In the genomic region with DNA sequence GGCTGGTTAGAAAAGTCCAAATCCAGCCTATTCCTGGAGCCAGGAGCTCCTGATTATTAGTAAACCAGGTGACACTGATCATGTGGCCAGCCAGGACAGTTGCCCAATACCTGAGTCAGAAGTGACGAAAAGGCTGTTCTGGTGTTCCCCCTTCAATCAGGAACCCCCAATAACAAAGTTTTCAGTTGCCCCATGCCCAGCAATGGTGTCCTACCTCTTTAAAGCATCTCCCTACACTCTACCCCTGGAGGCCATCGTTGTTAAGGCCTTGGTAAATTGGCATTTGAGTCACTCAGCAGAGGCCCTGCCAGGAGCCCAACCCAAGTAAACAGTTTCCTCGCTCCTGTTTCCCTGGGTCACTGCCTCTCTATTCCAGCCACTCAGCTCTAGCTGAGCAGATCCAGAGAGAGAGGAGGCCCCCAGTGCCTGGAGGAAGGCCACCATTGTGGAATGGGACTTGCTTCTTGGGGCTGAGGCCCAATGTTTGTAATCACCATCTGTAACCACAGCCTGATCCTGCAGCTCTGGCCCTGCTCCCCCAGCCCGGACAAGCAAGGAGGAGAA, we compare ENCODE assay signal across 6 cellular contexts. TPM values are rescaled to one million over a fixed set of nuclear protein-coding genes. Genes with fewer than 3 reads are reported as not detected.
DNase-seq lines count a peak whose midpoint lies in the region; ATAC-seq and TF ChIP-seq lines count a peak whose summit lies in the region.

No MANE protein-coding gene starts in this region.

- DNase-seq in GM04503 (ENCODE audit: low read depth) (peak; percentile 76), astrocyte of the spinal cord (ENCODE audit: low read depth, low spot score) (peak; percentile 69), myocyte (ENCODE audit: low read depth) (peak; percentile 91)
- no peak for DNase-seq in stimulated activated naive CD4-positive, alpha-beta T cell (lab: John Stamatoyannopoulos, UW)
- DNase-seq in activated CD4-positive, alpha-beta T cell treated with anti-CD3 and anti-CD28 coated beads for 1 hour, result no peak

- no peak overlapping the region for H3K4me3 ChIP-seq in astrocyte of the spinal cord (ENCODE audit: low read depth, low read length)

- in situ Hi-C loops in astrocyte of the spinal cord (cut with HindIII; ENCODE audit: low sequenced_read_pairs), result no loop called here

- no peak for ATAC-seq in HG02610 (IDR thresholded peaks at IDR 0.05; ENCODE audit: unreplicated experiment)

- TF ChIP-seq CTCF in astrocyte of the spinal cord (IDR thresholded peaks at IDR 0.05; ENCODE audit: low read depth, low read length), result no peak

RNA-seq across cellular contexts. Expression of a gene that starts 25.0 kb away (rescaled TPM):
- total RNA-seq in myocyte, result 27.3 and 31.0 TPM in 2 replicates
- 84.4 TPM for polyA plus RNA-seq in myocyte (2012)

RNA-seq across cellular contexts. Expression of a gene that starts 25.5 kb away (rescaled TPM):
- 8.8 and 10.3 TPM in 2 replicates for total RNA-seq in myocyte
- 9.1 TPM for polyA plus RNA-seq in myocyte (2012)

RNA-seq across cellular contexts. Expression of a gene that starts 43.6 kb away (rescaled TPM):
- total RNA-seq in myocyte, result not detected in 2 replicates
- 0.16 TPM for polyA plus RNA-seq in myocyte (2012)

RNA-seq across cellular contexts. Expression of a gene that starts 58.0 kb away (rescaled TPM):
- total RNA-seq in myocyte, result 61.4 and 68.2 TPM in 2 replicates
- 56.4 TPM for polyA plus RNA-seq in myocyte (2012)

RNA-seq across cellular contexts. Expression of a gene that starts 58.3 kb away (rescaled TPM):
- 2.7 and 4.3 TPM in 2 replicates for total RNA-seq in myocyte
- polyA plus RNA-seq in myocyte (2012), result 4.9 TPM

Comparison
In these comparisons a context has a peak if more than half of its experiments do, and no peak if none do; other contexts are left out.
1. DNase-seq: peak in GM04503 (single experiment), astrocyte of the spinal cord (single experiment) and myocyte (single experiment); none in stimulated activated naive CD4-positive, alpha-beta T cell (0 of 6) and activated CD4-positive, alpha-beta T cell treated with anti-CD3 and anti-CD28 coated beads for 1 hour (single experiment).